8 cellular contexts compared by ENCODE assay signal in genomic region chr13:49995535-49996165, GRCh38. TPM values are rescaled to one million over a fixed set of nuclear protein-coding genes. Genes with fewer than 3 reads are reported as not detected.
A peak's percentile ranks its signal among the peaks of the same experiment; 100 is the strongest.
DNase-seq lines count a peak whose midpoint lies in the region; ATAC-seq and TF ChIP-seq lines count a peak whose summit lies in the region.

No MANE protein-coding gene starts in this region.

- no peak for DNase-seq in BJ (ENCODE audit: low read depth)
- DNase-seq in Jurkat, Clone E6-1 (ENCODE audit: low read depth, low spot score): no peak
- no peak for DNase-seq in astrocyte of the cerebellum (ENCODE audit: low read depth)
- peak in 1 of 2 donors; percentile 45 for DNase-seq in upper lobe of left lung
- DNase-seq in hepatic stellate cell (ENCODE audit: low spot score): no peak
- DNase-seq in SHP77 (lab: John Stamatoyannopoulos, UW): no peak
- DNase-seq in dedifferentiated amniotic fluid mesenchymal stem cell (ENCODE audit: extremely low spot score): no peak

- ATAC-seq in upper lobe of left lung (ENCODE audit: low FRiP score in 2 of 2): no peak

- H3K36me3 ChIP-seq in BJ (ENCODE audit: control insufficient read depth, insufficient read depth, low read length) (peaks cover 1% of the 10 kb centered on the region; the same call in 1 of the 2 replicates), liver (ENCODE audit: control insufficient read depth in 4 of 4, insufficient read depth in 3 of 4, low read depth in 1 of 4, low read length in 3 of 4) (peaks cover 0 to 3% (median 3%) of the 10 kb centered on the region in 4 donors), upper lobe of left lung (peaks cover 0 to 25% (median 2%) of the 10 kb centered on the region in 4 donors)

- TF ChIP-seq CTCF in BJ (IDR thresholded peaks at IDR 0.05; ENCODE audit: insufficient read depth, low read depth, low read length) (no peak), astrocyte of the cerebellum (IDR thresholded peaks at IDR 0.05; ENCODE audit: low read depth, low read length, missing control alignments) (no peak), liver (IDR thresholded peaks at IDR 0.05; ENCODE audit: low read depth, low read length, missing input control) (no peak), upper lobe of left lung (IDR thresholded peaks at IDR 0.05) (no peak)

- no peaks in the 10 kb centered on the region for H3K9me3 ChIP-seq in liver (ENCODE audit: control insufficient read depth in 4 of 4, low read length in 3 of 4)
- H3K9me3 ChIP-seq in upper lobe of left lung: no peaks in the 10 kb centered on the region

- no peak for TF ChIP-seq RAD21 in liver (IDR thresholded peaks at IDR 0.05)

- H3K4me1 ChIP-seq in liver (ENCODE audit: control insufficient read depth in 4 of 4, insufficient read depth in 4 of 4, low read length in 3 of 4) (peaks cover 7 to 25% (median 20%) of the 10 kb centered on the region in 4 donors), upper lobe of left lung (peaks cover 26 to 35% (median 28%) of the 10 kb centered on the region in 4 donors)

- CTCF ChIA-PET in BJ (lab: Yijun Ruan, JAX): interaction anchor here (0.8 to 2.9 kb wide), 3 partner anchors 19 to 112 kb away, joined by 3 to 29 read pairs (median 4); no protein-coding TSS in a partner anchor

- H3K27ac ChIP-seq in liver (ENCODE audit: low read depth in 1 of 2, low read length in 2 of 2) (peak overlapping the region; percentile 89 to 91), upper lobe of left lung (peak overlapping the region; percentile 99 to 100 (median 100))

- in situ Hi-C loops in astrocyte of the cerebellum (cut with HindIII; ENCODE audit: low sequenced_read_pairs): no loop called here

- H3K27me3 ChIP-seq in BJ (ENCODE audit: control insufficient read depth, insufficient read depth, low read length): no peaks in the 10 kb centered on the region
- no peaks in the 10 kb centered on the region for H3K27me3 ChIP-seq in liver (ENCODE audit: control insufficient read depth in 4 of 4, insufficient read depth in 4 of 4, low read length in 3 of 4)
- H3K27me3 ChIP-seq in upper lobe of left lung: no peaks in the 10 kb centered on the region

- peak overlapping the region; percentile 84 for H3K4me3 ChIP-seq in BJ (ENCODE audit: low read depth, low read length)
- H3K4me3 ChIP-seq in Jurkat, Clone E6-1 (ENCODE audit: low read length): peak overlapping the region; percentile 53
- peak overlapping the region; percentile 89 for H3K4me3 ChIP-seq in astrocyte of the cerebellum (ENCODE audit: low read depth, low read length)
- peak overlapping the region in 2 of 3 donors; percentile 54 to 89 for H3K4me3 ChIP-seq in liver (ENCODE audit: low read depth in 1 of 3, low read length in 3 of 3)
- peak overlapping the region; percentile 66 to 83 (median 72) for H3K4me3 ChIP-seq in upper lobe of left lung

- no peak for TF ChIP-seq POLR2A in upper lobe of left lung (IDR thresholded peaks at IDR 0.05)

- WGBS in liver: 52% methylated on average over 15 of the region's 15 CpGs
- WGBS in upper lobe of left lung, 2 donors: 32 to 44% methylated on average over 15 of the region's 15 CpGs

- peak overlapping the region; percentile 71 to 84 for H3K9ac ChIP-seq in liver (ENCODE audit: low read depth in 1 of 2, low read length in 2 of 2)

- no peak for TF ChIP-seq EP300 in upper lobe of left lung (IDR thresholded peaks at IDR 0.05)

- POLR2A ChIA-PET in BJ (lab: Charles Lee): no interaction called here

TF ChIP-seq in liver, 16 proteins besides CTCF, POLR2A, EP300 and RAD21:
- no peak for TF ChIP-seq GABPA (IDR thresholded peaks at IDR 0.05 in 1 of 2, conservative IDR thresholded peaks at IDR 0.05 in 1 of 2)
- no peak for TF ChIP-seq SP1 (IDR thresholded peaks at IDR 0.05)
- TF ChIP-seq FOXA2 (IDR thresholded peaks at IDR 0.05): no peak
- TF ChIP-seq HNF4G (IDR thresholded peaks at IDR 0.05): no peak
- TF ChIP-seq NR2F2 (IDR thresholded peaks at IDR 0.05): no peak
- no peak for TF ChIP-seq RXRA (IDR thresholded peaks at IDR 0.05)
- TF ChIP-seq ATF3 (IDR thresholded peaks at IDR 0.05): no peak
- TF ChIP-seq TAF1 (conservative IDR thresholded peaks at IDR 0.05): no peak
TF ChIP-seq in liver: peak in this region for 0.

RNA-seq across cellular contexts. Expression of gene TRIM13, which starts 1.2 kb away (rescaled TPM):
- polyA plus RNA-seq in BJ (2011; rRNA removed) (11.7 and 22.9 TPM in 2 replicates), liver (1 to 10 TPM; 4.7 to 9.9 TPM)
- polyA minus RNA-seq in BJ (2011; rRNA and poly(A)+ RNA removed): 9.9 and 13.2 TPM in 2 replicates
- polyA plus RNA-seq in Jurkat, Clone E6-1 (2012; ENCODE audit: insufficient read depth, insufficient read length): 26.1 TPM
- total RNA-seq in liver (10 to 100 TPM in 1 of 2 donors, 1 to 10 TPM in 1; 9.4 to 10.5 TPM), upper lobe of left lung (10 to 100 TPM in 5 of 6 donors, 1 to 10 TPM in 1; 7.7 to 36.4 (median 26.3) TPM)

RNA-seq across cellular contexts. Expression of gene KCNRG, which starts 19.6 kb away (rescaled TPM):
- polyA plus RNA-seq in BJ (2011; rRNA removed) (1.3 and 1.9 TPM in 2 replicates), liver (under 1 TPM; 0.18 to 0.50 TPM)
- 0.82 and 5.6 TPM in 2 replicates for polyA minus RNA-seq in BJ (2011; rRNA and poly(A)+ RNA removed)
- 0.77 TPM for polyA plus RNA-seq in Jurkat, Clone E6-1 (2012; ENCODE audit: insufficient read depth, insufficient read length)
- total RNA-seq in liver (1 to 10 TPM; 1.9 to 2.1 TPM), upper lobe of left lung (10 to 100 TPM in 2 of 6 donors, 1 to 10 TPM in 2, under 1 TPM in 2; 0.89 to 12.6 (median 3.4) TPM)

RNA-seq across cellular contexts. Expression of gene SPRYD7, which starts 59.5 kb away (rescaled TPM):
- polyA plus RNA-seq in BJ (2011; rRNA removed) (3.3 and 6.5 TPM in 2 replicates), liver (10 to 100 TPM in 1 of 2 donors, 1 to 10 TPM in 1; 5.7 to 10.1 TPM)
- 1.0 and 2.5 TPM in 2 replicates for polyA minus RNA-seq in BJ (2011; rRNA and poly(A)+ RNA removed)
- 9.6 TPM for polyA plus RNA-seq in Jurkat, Clone E6-1 (2012; ENCODE audit: insufficient read depth, insufficient read length)
- total RNA-seq in liver (1 to 10 TPM; 3.7 to 3.9 TPM), upper lobe of left lung (10 to 100 TPM in 5 of 6 donors, 1 to 10 TPM in 1; 9.4 to 29.2 (median 11.5) TPM)
